Comparison of ENCODE assay signal across 28 cellular contexts in genomic region chr10:3709456-3709855, GRCh38.
"Had no signal": no experiment of that assay in that cellular context is flagged by ENCODE, and none has a peak within 500 bp of the region (broad histone marks: within the 10 kb centered on the region; RNA-seq: fewer than 3 reads in every experiment).

No MANE protein-coding gene starts in this region.

- ATAC-seq: naive thymus-derived CD4-positive, alpha-beta T cell; natural killer cell; pancreas; psoas muscle; right cardiac atrium; right lobe of liver; stimulated activated memory B cell treated with anti-CD40 and anti-IgM and Interleukin-4, amounts not matched to agents 10 μg/mL and 1 μg/mL and 100 μg/mL, for 72 hours; stimulated activated naive CD8-positive, alpha-beta T cell treated with anti-CD3 and anti-CD28 coated beads, Interleukin-15, amount 100 ng/mL, for 72 hours; stimulated activated naive CD8-positive, alpha-beta T cell treated with anti-CD3 and anti-CD28 coated beads, Interleukin-15, Interleukin-2, amounts not matched to agents 100 U/mL and 50 U/mL, for 24 hours; upper lobe of right lung had no signal

- H3K27ac ChIP-seq: neural progenitor cell, pancreas, psoas muscle, right lobe of liver, sigmoid colon, spleen, thoracic aorta, thyroid gland, tibial nerve, upper lobe of right lung, uterus had no signal

- DNase-seq: naive thymus-derived CD4-positive, alpha-beta T cell; natural killer cell; occipital lobe; pancreas; psoas muscle; right cardiac atrium; right lobe of liver; sigmoid colon; small intestine; spleen; stimulated activated CD4-positive, alpha-beta T cell treated with anti-CD3 and anti-CD28 coated beads, Interleukin-12 subunit alpha, Interleukin-12 subunit beta, amount 100 ng/mL, for 4 hours; stimulated activated CD4-positive, alpha-beta T cell treated with anti-CD3 and anti-CD28 coated beads, Interleukin-1b, Interleukin-23, amount 100 ng/mL, for 48 hours; stimulated activated CD4-positive, alpha-beta T cell treated with anti-CD3 and anti-CD28 coated beads, Interleukin-4, amount 100 ng/mL, for 1 hour; stimulated activated CD4-positive, alpha-beta T cell treated with anti-CD3 and anti-CD28 coated beads, Interleukin-4, amount 100 ng/mL, for 4 hours; stimulated activated CD8-positive, alpha-beta memory T cell treated with anti-CD3 and anti-CD28 coated beads, Interleukin-4, amount 100 ng/mL, for 48 hours; stimulated activated naive CD4-positive, alpha-beta T cell; stimulated activated naive CD8-positive, alpha-beta T cell treated with anti-CD3 and anti-CD28 coated beads, Interleukin-15, amount 100 ng/mL, for 72 hours; stimulated activated naive CD8-positive, alpha-beta T cell treated with anti-CD3 and anti-CD28 coated beads, Interleukin-15, Interleukin-2, amounts not matched to agents 100 U/mL and 50 U/mL, for 24 hours; substantia nigra; thyroid gland; upper lobe of right lung; uterus had no signal

- H3K4me3 Mint-ChIP-seq: naive thymus-derived CD4-positive, alpha-beta T cell; natural killer cell; nephron; neural progenitor cell; stimulated activated memory B cell treated with anti-CD40 and anti-IgM and Interleukin-4, amounts not matched to agents 10 μg/mL and 1 μg/mL and 100 μg/mL, for 72 hours; stimulated activated naive CD8-positive, alpha-beta T cell treated with anti-CD3 and anti-CD28 coated beads, Interleukin-15, amount 100 ng/mL, for 72 hours; type B pancreatic cell had no signal

- H3K27me3 ChIP-seq: neural progenitor cell, pancreas, right lobe of liver, sigmoid colon, spleen, thyroid gland, tibial nerve, upper lobe of right lung, uterus had no signal

- H3K27ac Mint-ChIP-seq: naive thymus-derived CD4-positive, alpha-beta T cell; natural killer cell; nephron; neural progenitor cell; stimulated activated memory B cell treated with anti-CD40 and anti-IgM and Interleukin-4, amounts not matched to agents 10 μg/mL and 1 μg/mL and 100 μg/mL, for 72 hours; type B pancreatic cell had no signal

- H3K4me1 Mint-ChIP-seq: natural killer cell; nephron; stimulated activated naive CD8-positive, alpha-beta T cell treated with anti-CD3 and anti-CD28 coated beads, Interleukin-15, amount 100 ng/mL, for 72 hours had no signal

- H3K4me2 ChIP-seq: neural progenitor cell had no signal

- H3K4me3 ChIP-seq: neural progenitor cell, pancreas, psoas muscle, right lobe of liver, sigmoid colon, spleen, thoracic aorta, thyroid gland, tibial nerve, upper lobe of right lung, uterus had no signal

- H3K9me3 ChIP-seq: pancreas, right lobe of liver, thyroid gland, upper lobe of right lung had no signal

- H3K4me1 ChIP-seq: neural progenitor cell, pancreas, psoas muscle, right lobe of liver, sigmoid colon, tibial nerve, upper lobe of right lung, uterus had no signal

- H3K9ac ChIP-seq: neural progenitor cell had no signal

- H3K27me3 Mint-ChIP-seq: stimulated activated memory B cell treated with anti-CD40 and anti-IgM and Interleukin-4, amounts not matched to agents 10 μg/mL and 1 μg/mL and 100 μg/mL, for 72 hours; stimulated activated naive CD8-positive, alpha-beta T cell treated with anti-CD3 and anti-CD28 coated beads, Interleukin-15, amount 100 ng/mL, for 72 hours; type B pancreatic cell had no signal

- H3K36me3 ChIP-seq: neural progenitor cell, pancreas, right lobe of liver, sigmoid colon, spleen, thoracic aorta, thyroid gland, tibial nerve, upper lobe of right lung, uterus had no signal

- H3K36me3 Mint-ChIP-seq: neural progenitor cell had no signal
